ENCODE assay signal across 23 cellular contexts in the genomic region with DNA sequence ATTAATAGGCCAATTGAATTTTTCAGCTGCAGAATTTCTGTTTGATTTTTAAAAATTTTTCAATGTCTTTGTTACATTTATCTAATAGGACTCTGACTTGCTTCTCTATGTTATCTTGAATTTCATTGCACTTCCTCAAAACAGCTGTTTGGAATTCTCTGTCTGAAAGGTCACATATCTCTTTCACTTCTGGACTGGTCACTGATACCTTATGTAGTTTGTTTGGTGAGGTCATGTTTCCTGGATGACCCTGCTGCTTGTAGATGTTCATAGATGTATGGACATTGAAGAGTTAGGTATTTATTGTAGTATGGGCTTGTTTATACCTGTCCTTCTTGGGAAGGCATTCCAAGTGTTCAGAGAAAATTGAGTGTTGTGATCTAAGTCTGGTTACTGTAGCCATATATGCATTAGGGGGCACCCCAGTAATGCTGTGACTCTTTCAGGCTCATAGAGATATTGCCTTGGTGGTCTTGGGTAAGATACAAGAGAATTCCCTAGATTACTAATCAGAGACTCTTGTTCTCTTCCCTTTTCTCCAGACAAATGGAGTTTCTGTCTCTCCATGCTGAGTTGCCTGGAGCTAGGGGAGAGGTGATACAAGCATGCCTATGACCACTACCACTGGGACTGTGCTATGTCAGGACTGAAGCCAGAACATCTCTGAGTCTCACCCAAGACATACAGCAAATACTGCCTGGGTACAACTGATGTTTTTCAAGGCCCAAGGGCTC.
"Had no signal": no experiment of that assay in that cellular context is flagged by ENCODE, and none has a peak within 500 bp of the region (broad histone marks: within the 10 kb centered on the region; RNA-seq: fewer than 3 reads in every experiment).

No MANE protein-coding gene starts in this region.

- H3K4me3 ChIP-seq: adrenal gland, breast epithelium, lower lobe of right lung, skin epidermis, tibial nerve, uterus had no signal

- H3K27ac ChIP-seq: adrenal gland, breast epithelium, lower lobe of right lung, skin epidermis, tibial nerve, uterus, WERI-Rb-1 had no signal

- H3K9me3 ChIP-seq: adrenal gland, breast epithelium, lower lobe of right lung, tibial nerve, uterus had no signal

- FAIRE-seq: astrocyte had no signal

- H3K27me3 ChIP-seq: adrenal gland, breast epithelium, tibial nerve, uterus had no signal

- DNase-seq: activated CD4-positive, alpha-beta T cell treated with anti-CD3 and anti-CD28 coated beads, Interleukin-2, amount 50 U/mL, for 4 hours; activated gamma-delta T cell treated with Interleukin-2 at 50 U/mL for 16 hours; adrenal gland; cerebellar nuclear complex; cortex of kidney; effector CD4-positive, alpha-beta T cell; foreskin melanocyte; glutamatergic neuron; hypothalamus; lower lobe of right lung; nephron progenitor cell; occipital lobe; posterior cingulate gyrus; stimulated activated CD4-positive, alpha-beta T cell treated with anti-CD3 and anti-CD28 coated beads, Interleukin-15, amount 100 ng/mL, for 24 hours; stimulated activated CD4-positive, alpha-beta T cell treated with anti-CD3 and anti-CD28 coated beads, Interleukin-2, amount 100 ng/mL, for 48 hours; T1000; uterus; WERI-Rb-1 had no signal

- H3K4me1 ChIP-seq: breast epithelium, lower lobe of right lung, tibial nerve, uterus had no signal

- ATAC-seq: activated naive CD4-positive, alpha-beta T cell treated with anti-CD3 and anti-CD28 coated beads, Interleukin-2, amount 50 U/mL, for 72 hours; lower lobe of right lung had no signal

- H3K36me3 ChIP-seq: adrenal gland, breast epithelium, lower lobe of right lung, uterus had no signal
